In genomic region chr9:136092741-136093140, GRCh38 we compare ENCODE assay signal across 1 cellular context.
TF ChIP-seq lines count a peak whose summit lies in the region.

No MANE protein-coding gene starts in this region.

TF ChIP-seq in HepG2, 621 proteins besides CTCF, POLR2A, EP300 and RAD21:
- no peak for TF ChIP-seq PRDM10 (CRISPR knock-in tag; IDR thresholded peaks at IDR 0.05; ENCODE audit: low read depth)
- 0 out of 2 replicates have a peak, but pooled peaks have one; percentile 2 for TF ChIP-seq NR0B2 (CRISPR knock-in tag; IDR thresholded peaks at IDR 0.05)
- TF ChIP-seq MED1 (CRISPR knock-in tag; IDR thresholded peaks at IDR 0.05), result no peak
- TF ChIP-seq EED (CRISPR knock-in tag; IDR thresholded peaks at IDR 0.05), result 0 out of 2 replicates have a peak, but pooled peaks have one; percentile 39
- peak; percentile 25; the same call in 1 of the 2 replicates for TF ChIP-seq UBTF (CRISPR knock-in tag; IDR thresholded peaks at IDR 0.05)
